In the genomic region with DNA sequence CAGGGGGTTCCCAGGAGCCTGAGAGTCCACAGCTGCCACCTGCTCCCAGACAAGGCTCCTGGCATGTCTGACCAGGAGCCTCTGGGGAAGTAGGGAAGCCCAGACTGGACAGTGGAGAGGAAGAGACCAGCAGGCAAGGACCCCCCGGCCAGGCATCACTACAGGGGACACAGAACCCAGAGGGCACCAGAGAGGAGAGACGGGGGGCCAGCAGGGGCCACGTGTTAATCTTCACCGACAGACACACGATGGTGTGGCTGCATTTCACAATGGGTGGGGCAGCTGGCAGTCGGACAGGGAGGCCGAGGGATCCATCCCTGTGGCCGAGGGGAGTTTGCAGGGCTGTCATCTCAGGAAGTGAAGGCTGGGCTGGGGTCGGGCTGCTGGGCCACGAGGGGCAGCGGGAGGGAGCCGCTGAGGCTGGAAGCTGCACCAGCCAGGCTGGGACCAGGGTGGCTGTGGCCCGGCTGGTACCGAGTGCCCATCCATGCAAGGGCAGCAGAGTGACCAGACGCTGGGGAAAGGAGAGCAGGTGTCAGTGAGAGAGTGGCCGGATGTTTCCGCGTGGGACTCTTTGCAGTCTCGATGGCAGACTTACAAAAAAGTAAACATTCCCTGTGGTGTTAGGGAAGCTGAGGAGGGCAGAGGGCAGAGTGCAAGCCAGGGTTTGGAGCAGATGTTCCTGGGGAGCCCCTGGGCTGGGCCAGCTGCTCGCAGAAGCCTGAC, we compare ENCODE assay signal across 1 cellular context.
TF ChIP-seq lines count a peak whose summit lies in the region.

No MANE protein-coding gene starts in this region.

TF ChIP-seq in HepG2, 621 proteins besides CTCF, POLR2A, EP300 and RAD21:
- TF ChIP-seq, protein P1, sequence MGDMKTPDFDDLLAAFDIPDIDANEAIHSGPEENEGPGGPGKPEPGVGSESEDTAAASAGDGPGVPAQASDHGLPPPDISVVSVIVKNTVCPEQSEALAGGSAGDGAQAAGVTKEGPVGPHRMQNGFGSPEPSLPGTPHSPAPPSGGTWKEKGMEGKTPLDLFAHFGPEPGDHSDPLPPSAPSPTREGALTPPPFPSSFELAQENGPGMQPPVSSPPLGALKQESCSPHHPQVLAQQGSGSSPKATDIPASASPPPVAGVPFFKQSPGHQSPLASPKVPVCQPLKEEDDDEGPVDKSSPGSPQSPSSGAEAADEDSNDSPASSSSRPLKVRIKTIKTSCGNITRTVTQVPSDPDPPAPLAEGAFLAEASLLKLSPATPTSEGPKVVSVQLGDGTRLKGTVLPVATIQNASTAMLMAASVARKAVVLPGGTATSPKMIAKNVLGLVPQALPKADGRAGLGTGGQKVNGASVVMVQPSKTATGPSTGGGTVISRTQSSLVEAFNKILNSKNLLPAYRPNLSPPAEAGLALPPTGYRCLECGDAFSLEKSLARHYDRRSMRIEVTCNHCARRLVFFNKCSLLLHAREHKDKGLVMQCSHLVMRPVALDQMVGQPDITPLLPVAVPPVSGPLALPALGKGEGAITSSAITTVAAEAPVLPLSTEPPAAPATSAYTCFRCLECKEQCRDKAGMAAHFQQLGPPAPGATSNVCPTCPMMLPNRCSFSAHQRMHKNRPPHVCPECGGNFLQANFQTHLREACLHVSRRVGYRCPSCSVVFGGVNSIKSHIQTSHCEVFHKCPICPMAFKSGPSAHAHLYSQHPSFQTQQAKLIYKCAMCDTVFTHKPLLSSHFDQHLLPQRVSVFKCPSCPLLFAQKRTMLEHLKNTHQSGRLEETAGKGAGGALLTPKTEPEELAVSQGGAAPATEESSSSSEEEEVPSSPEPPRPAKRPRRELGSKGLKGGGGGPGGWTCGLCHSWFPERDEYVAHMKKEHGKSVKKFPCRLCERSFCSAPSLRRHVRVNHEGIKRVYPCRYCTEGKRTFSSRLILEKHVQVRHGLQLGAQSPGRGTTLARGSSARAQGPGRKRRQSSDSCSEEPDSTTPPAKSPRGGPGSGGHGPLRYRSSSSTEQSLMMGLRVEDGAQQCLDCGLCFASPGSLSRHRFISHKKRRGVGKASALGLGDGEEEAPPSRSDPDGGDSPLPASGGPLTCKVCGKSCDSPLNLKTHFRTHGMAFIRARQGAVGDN (CRISPR knock-in tag; IDR thresholded peaks at IDR 0.05), result peak; percentile 7; the same call in 1 of the 2 replicates
- no peak for TF ChIP-seq ZNF772 (CRISPR knock-in tag; IDR thresholded peaks at IDR 0.05)
TF ChIP-seq in HepG2: peak in this region for 1.
